In genomic region chr10:88212069-88212468, GRCh38 we compare ENCODE assay signal across 28 cellular contexts.
"Had no signal": no experiment of that assay in that cellular context is flagged by ENCODE, and none has a peak within 500 bp of the region (broad histone marks: within the 10 kb centered on the region; RNA-seq: fewer than 3 reads in every experiment).

No MANE protein-coding gene starts in this region.

- H3K36me3 ChIP-seq: neural progenitor cell, ovary, right lobe of liver, sigmoid colon, stomach, thoracic aorta, thyroid gland, tibial nerve, upper lobe of left lung had no signal

- H3K4me3 Mint-ChIP-seq: naive thymus-derived CD4-positive, alpha-beta T cell; natural killer cell; nephron; neural progenitor cell; stimulated activated effector memory CD8-positive, alpha-beta T cell treated with anti-CD3 and anti-CD28 coated beads, Interleukin-12 subunit alpha, Interleukin-12 subunit beta, amount 100 ng/mL, for 72 hours; stimulated activated naive CD8-positive, alpha-beta T cell treated with anti-CD3 and anti-CD28 coated beads, Interleukin-15, Interleukin-2, amounts not matched to agents 100 ng/mL and 50 ng/mL, for 24 hours had no signal

- H3K36me3 Mint-ChIP-seq: natural killer cell; neural progenitor cell; stimulated activated effector memory CD8-positive, alpha-beta T cell treated with anti-CD3 and anti-CD28 coated beads, Interleukin-12 subunit alpha, Interleukin-12 subunit beta, amount 100 ng/mL, for 72 hours had no signal

- H3K27me3 ChIP-seq: neural progenitor cell, ovary, right lobe of liver, sigmoid colon, stomach, thyroid gland, tibial nerve, upper lobe of left lung had no signal

- H3K4me3 ChIP-seq: neural progenitor cell, ovary, psoas muscle, right lobe of liver, sigmoid colon, stomach, thoracic aorta, thyroid gland, tibial nerve, upper lobe of left lung had no signal

- ATAC-seq: naive thymus-derived CD4-positive, alpha-beta T cell; natural killer cell; psoas muscle; right cardiac atrium; right lobe of liver; stimulated activated effector memory CD8-positive, alpha-beta T cell treated with anti-CD3 and anti-CD28 coated beads, Interleukin-12 subunit alpha, Interleukin-12 subunit beta, amount 100 ng/mL, for 72 hours had no signal

- H3K9me3 Mint-ChIP-seq: natural killer cell; nephron; neural progenitor cell; stimulated activated effector memory CD8-positive, alpha-beta T cell treated with anti-CD3 and anti-CD28 coated beads, Interleukin-12 subunit alpha, Interleukin-12 subunit beta, amount 100 ng/mL, for 72 hours had no signal

- H3K9me3 ChIP-seq: ovary, psoas muscle, right lobe of liver, sigmoid colon, stomach, thoracic aorta, thyroid gland, tibial nerve, upper lobe of left lung had no signal

- H3K4me1 ChIP-seq: parathyroid adenoma, psoas muscle, sigmoid colon, stomach, thyroid gland, upper lobe of left lung had no signal

- H3K27ac Mint-ChIP-seq: naive thymus-derived CD4-positive, alpha-beta T cell; natural killer cell; nephron; neural progenitor cell; progenitor cell of endocrine pancreas; stimulated activated effector memory CD8-positive, alpha-beta T cell treated with anti-CD3 and anti-CD28 coated beads, Interleukin-12 subunit alpha, Interleukin-12 subunit beta, amount 100 ng/mL, for 72 hours; stimulated activated naive CD8-positive, alpha-beta T cell treated with anti-CD3 and anti-CD28 coated beads, Interleukin-15, Interleukin-2, amounts not matched to agents 100 ng/mL and 50 ng/mL, for 24 hours had no signal

- H3K27ac ChIP-seq: neural progenitor cell, ovary, parathyroid adenoma, psoas muscle, right lobe of liver, sigmoid colon, stomach, thoracic aorta, thyroid gland, upper lobe of left lung had no signal

- H3K79me2 ChIP-seq: parathyroid adenoma had no signal

- H2AFZ ChIP-seq: neural progenitor cell, parathyroid adenoma had no signal

- H3K4me1 Mint-ChIP-seq: natural killer cell had no signal

- H3K27me3 Mint-ChIP-seq: stimulated activated naive CD8-positive, alpha-beta T cell treated with anti-CD3 and anti-CD28 coated beads, Interleukin-15, Interleukin-2, amounts not matched to agents 100 ng/mL and 50 ng/mL, for 24 hours had no signal

- H3K9ac ChIP-seq: neural progenitor cell, parathyroid adenoma had no signal

- FAIRE-seq: small intestine, urothelium cell line had no signal

- H3K4me2 ChIP-seq: neural progenitor cell had no signal

- DNase-seq: naive thymus-derived CD4-positive, alpha-beta T cell; natural killer cell; occipital lobe; ovary; posterior cingulate gyrus; psoas muscle; right cardiac atrium; right lobe of liver; sigmoid colon; small intestine; stimulated activated CD4-positive, alpha-beta T cell treated with anti-CD3 and anti-CD28 coated beads, Interleukin-15, amount 100 ng/mL, for 24 hours; stimulated activated CD4-positive, alpha-beta T cell treated with anti-CD3 and anti-CD28 coated beads, Interleukin-2, amount 100 ng/mL, for 24 hours; stimulated activated CD4-positive, alpha-beta T cell treated with anti-CD3 and anti-CD28 coated beads, Interleukin-2, amount 100 ng/mL, for 48 hours; stimulated activated CD4-positive, alpha-beta T cell treated with anti-CD3 and anti-CD28 coated beads, Interleukin-4, amount 100 ng/mL, for 24 hours; stimulated activated naive CD4-positive, alpha-beta T cell treated with Interleukin-2 at 50 U/mL for 16 hours; stomach; thyroid gland; trophoblast cell; upper lobe of left lung had no signal
